ENCODE assay signal across 16 cellular contexts in genomic region chr18:21162786-21163185, GRCh38. TPM values are rescaled to one million over a fixed set of nuclear protein-coding genes. Genes with fewer than 3 reads are reported as not detected.
DNase-seq lines count a peak whose midpoint lies in the region; ATAC-seq and TF ChIP-seq lines count a peak whose summit lies in the region.
"Had no signal": no experiment of that assay in that cellular context is flagged by ENCODE, and none has a peak within 500 bp of the region (broad histone marks: within the 10 kb centered on the region; RNA-seq: fewer than 3 reads in every experiment).

No MANE protein-coding gene starts in this region.

- H2AK5ac ChIP-seq in IMR-90 (ENCODE audit: low read depth, low read length): no peak overlapping the region

- H4K20me1 ChIP-seq in BLaER1 treated with 17β-estradiol and CSF1 and Interleukin-3, amounts not matched to agents 10 nM and 100 nM: no peaks in the 10 kb centered on the region
- no peaks in the 10 kb centered on the region for H4K20me1 ChIP-seq in IMR-90 (ENCODE audit: insufficient read depth, low read length)

- peak overlapping the region; percentile 44 to 91 (median 76) for H3K4me2 ChIP-seq in BLaER1 treated with 17β-estradiol and CSF1 and Interleukin-3, amounts not matched to agents 10 nM and 100 nM
- H3K4me2 ChIP-seq in IMR-90 (ENCODE audit: low read depth, low read length): no peak overlapping the region
- H3K4me2 ChIP-seq: KMS-11 had no signal

- no peak overlapping the region for H3K23ac ChIP-seq in IMR-90 (ENCODE audit: low read depth, low read length)

- H3K9me3 ChIP-seq in BLaER1 treated with 17β-estradiol and CSF1 and Interleukin-3, amounts not matched to agents 10 nM and 100 nM (replicated peaks in 1 of 11): peaks cover 3 to 21% (median 11%) of the 10 kb centered on the region in 11 experiments; a peak in 18 of 22 replicates
- H3K9me3 ChIP-seq in IMR-90 (ENCODE audit: control insufficient read depth, insufficient read depth, low read length) (no peaks in the 10 kb centered on the region), gastroesophageal sphincter (no peaks in the 10 kb centered on the region), skeletal muscle tissue (ENCODE audit: control insufficient read depth in 3 of 3, low read length in 3 of 3) (no peaks in the 10 kb centered on the region)

- dilution Hi-C loops in IMR-90 (cut with HindIII; ENCODE audit: low sequenced_read_pairs, unreplicated experiment): no loop called here

- H3K36me3 Mint-ChIP-seq in activated T-helper 2 cell treated with anti-CD3 and anti-CD28 coated beads, Interferon-gamma antibody, Interleukin-2, Interleukin-4, amounts not matched to agents 10 μg/mL and 5 μg/mL and 100 μg/mL, durations not matched to agents 14 hours and 24 hours and 36 hours (ENCODE audit: low read depth): no peaks in the 10 kb centered on the region

- H3K18ac ChIP-seq in IMR-90 (ENCODE audit: low read depth, low read length): peak overlapping the region; percentile 41

- no peak overlapping the region for H3K4ac ChIP-seq in IMR-90 (ENCODE audit: low read depth, low read length)

- H3K27me3 ChIP-seq in BLaER1 treated with 17β-estradiol and CSF1 and Interleukin-3, amounts not matched to agents 10 nM and 100 nM: no peaks in the 10 kb centered on the region
- H3K27me3 ChIP-seq in IMR-90 (ENCODE audit: control insufficient read depth, insufficient read depth, low read length) (no peaks in the 10 kb centered on the region), gastroesophageal sphincter (no peaks in the 10 kb centered on the region), skeletal muscle tissue (ENCODE audit: control insufficient read depth in 3 of 3, insufficient read depth in 3 of 3, low read length in 3 of 3) (no peaks in the 10 kb centered on the region)

- POLR2A ChIA-PET in IMR-90 (lab: Charles Lee; ENCODE audit: unreplicated experiment): no interaction called here

- H3K27ac Mint-ChIP-seq in activated T-helper 2 cell treated with anti-CD3 and anti-CD28 coated beads, Interferon-gamma antibody, Interleukin-2, Interleukin-4, amounts not matched to agents 10 μg/mL and 5 μg/mL and 100 μg/mL, durations not matched to agents 14 hours and 24 hours and 36 hours: no peak overlapping the region

- peak overlapping the region in 9 of 11 experiments; percentile 43 to 78 (median 68); a peak in 15 of 22 replicates for H3K9ac ChIP-seq in BLaER1 treated with 17β-estradiol and CSF1 and Interleukin-3, amounts not matched to agents 10 nM and 100 nM
- H3K9ac ChIP-seq in IMR-90 (ENCODE audit: low read depth, low read length) (no peak overlapping the region), skeletal muscle tissue (ENCODE audit: low read depth in 1 of 3, low read length in 3 of 3) (no peak overlapping the region)
- H3K9ac ChIP-seq: KMS-11 had no signal

- no peak overlapping the region for H2AFZ ChIP-seq in IMR-90 (replicated peaks; ENCODE audit: low read length, poor library complexity)

- TF ChIP-seq POLR2A in IMR-90 (IDR thresholded peaks at IDR 0.05; ENCODE audit: low read depth, low read length) (no peak), gastroesophageal sphincter (IDR thresholded peaks at IDR 0.05) (no peak)

- no peak for TF ChIP-seq RAD21 in IMR-90 (IDR thresholded peaks at IDR 0.05; ENCODE audit: low read length)

- H3K9me3 Mint-ChIP-seq in activated T-helper 2 cell treated with anti-CD3 and anti-CD28 coated beads, Interferon-gamma antibody, Interleukin-2, Interleukin-4, amounts not matched to agents 10 μg/mL and 5 μg/mL and 100 μg/mL, durations not matched to agents 14 hours and 24 hours and 36 hours: peaks cover 4% of the 10 kb centered on the region

- ATAC-seq in IMR-90 (ENCODE audit: low read depth) (no peak), gastroesophageal sphincter (peak; percentile 53), esophagus mucosa (no peak), HG03342 (IDR thresholded peaks at IDR 0.05; ENCODE audit: unreplicated experiment) (no peak)
- ATAC-seq: Panc1 had no signal

- no peak for TF ChIP-seq CTCF in IMR-90 (conservative IDR thresholded peaks at IDR 0.05; ENCODE audit: low read depth, low read length)
- TF ChIP-seq CTCF in gastroesophageal sphincter (IDR thresholded peaks at IDR 0.05): peak in 1 of 4 experiments; percentile 6

- no peaks in the 10 kb centered on the region for H3K27me3 Mint-ChIP-seq in activated T-helper 2 cell treated with anti-CD3 and anti-CD28 coated beads, Interferon-gamma antibody, Interleukin-2, Interleukin-4, amounts not matched to agents 10 μg/mL and 5 μg/mL and 100 μg/mL, durations not matched to agents 14 hours and 24 hours and 36 hours (ENCODE audit: low read depth)

- 0 out of 2 replicates have a peak overlapping the region, but pooled peaks have one; percentile 20 for H2BK20ac ChIP-seq in IMR-90 (ENCODE audit: low read depth, low read length)

- no peak overlapping the region for H2AK9ac ChIP-seq in IMR-90 (replicated peaks; ENCODE audit: low read depth, low read length, poor library complexity)

- H4K5ac ChIP-seq in IMR-90 (ENCODE audit: low read depth, low read length): no peak overlapping the region

- no peak overlapping the region for H3K14ac ChIP-seq in IMR-90 (replicated peaks; ENCODE audit: low read depth, low read length)

- no peaks in the 10 kb centered on the region for H3K4me1 Mint-ChIP-seq in activated T-helper 2 cell treated with anti-CD3 and anti-CD28 coated beads, Interferon-gamma antibody, Interleukin-2, Interleukin-4, amounts not matched to agents 10 μg/mL and 5 μg/mL and 100 μg/mL, durations not matched to agents 14 hours and 24 hours and 36 hours (ENCODE audit: low read depth)

- peak overlapping the region in 7 of 10 experiments; percentile 10 to 43 (median 27); a peak in 8 of 20 replicates for H3K4me3 ChIP-seq in BLaER1 treated with 17β-estradiol and CSF1 and Interleukin-3, amounts not matched to agents 10 nM and 100 nM
- H3K4me3 ChIP-seq in IMR-90 (ENCODE audit: insufficient read depth, low read depth, low read length) (no peak overlapping the region), gastroesophageal sphincter (no peak overlapping the region), skeletal muscle tissue (ENCODE audit: low read length in 3 of 3) (no peak overlapping the region)

- no peak for TF ChIP-seq EP300 in gastroesophageal sphincter (IDR thresholded peaks at IDR 0.05)

- peaks cover 24 to 53% (median 39%) of the 10 kb centered on the region in 10 experiments for H3K4me1 ChIP-seq in BLaER1 treated with 17β-estradiol and CSF1 and Interleukin-3, amounts not matched to agents 10 nM and 100 nM
- H3K4me1 ChIP-seq in IMR-90 (ENCODE audit: control insufficient read depth, insufficient read depth, low read length): peaks cover 3% of the 10 kb centered on the region
- H3K4me1 ChIP-seq in gastroesophageal sphincter: peaks cover 0 to 28% (median 0%) of the 10 kb centered on the region in 3 donors
- peaks cover 0 to 2% (median 0%) of the 10 kb centered on the region in 3 donors for H3K4me1 ChIP-seq in skeletal muscle tissue (ENCODE audit: control insufficient read depth in 3 of 3, insufficient read depth in 3 of 3, low read length in 3 of 3)

- no peaks in the 10 kb centered on the region for H3K36me3 ChIP-seq in BLaER1 treated with 17β-estradiol and CSF1 and Interleukin-3, amounts not matched to agents 10 nM and 100 nM
- H3K36me3 ChIP-seq in IMR-90 (ENCODE audit: control insufficient read depth, insufficient read depth, low read length) (no peaks in the 10 kb centered on the region), gastroesophageal sphincter (no peaks in the 10 kb centered on the region), skeletal muscle tissue (ENCODE audit: control insufficient read depth in 3 of 3, insufficient read depth in 3 of 3, low read length in 3 of 3) (no peaks in the 10 kb centered on the region)

- no peak overlapping the region for H2BK15ac ChIP-seq in IMR-90 (ENCODE audit: low read depth, low read length)

- H4K91ac ChIP-seq in IMR-90 (ENCODE audit: insufficient read depth, low read depth, low read length): no peak overlapping the region

- no peak overlapping the region for H3K4me3 Mint-ChIP-seq in activated T-helper 2 cell treated with anti-CD3 and anti-CD28 coated beads, Interferon-gamma antibody, Interleukin-2, Interleukin-4, amounts not matched to agents 10 μg/mL and 5 μg/mL and 100 μg/mL, durations not matched to agents 14 hours and 24 hours and 36 hours (ENCODE audit: low read depth)

- no peak overlapping the region for H4K8ac ChIP-seq in IMR-90 (ENCODE audit: low read depth in 2 of 2, low read length in 2 of 2)

- BruUV-seq in IMR-90 (replicated peaks; lab: Mats Ljungman, UMichigan): no TSS peak

- H3K79me1 ChIP-seq in IMR-90 (ENCODE audit: low read depth in 1 of 2, low read length in 2 of 2): no peaks in the 10 kb centered on the region

- peak overlapping the region; percentile 44 to 91 (median 81); a peak in 21 of 22 replicates for H3K27ac ChIP-seq in BLaER1 treated with 17β-estradiol and CSF1 and Interleukin-3, amounts not matched to agents 10 nM and 100 nM
- H3K27ac ChIP-seq in IMR-90 (ENCODE audit: insufficient read depth, low read length): no peak overlapping the region
- peak overlapping the region; percentile 13 to 79 (median 58) for H3K27ac ChIP-seq in gastroesophageal sphincter
- peak overlapping the region; percentile 19 for H3K27ac ChIP-seq in skeletal muscle tissue (ENCODE audit: low read depth, low read length)
- H3K27ac ChIP-seq: C4-2B, KMS-11 had no signal

- 0 out of 2 replicates have a peak overlapping the region, but pooled peaks have one; percentile 8 for H2BK120ac ChIP-seq in IMR-90 (ENCODE audit: low read depth, low read length)

- no peak overlapping the region for H3K56ac ChIP-seq in IMR-90 (ENCODE audit: extremely low read depth, insufficient read depth, low read length)

- no CpG with 5 or more reads among the region's 7 CpGs for WGBS in IMR-90 (ENCODE audit: extremely low coverage in 2 of 2, insufficient read length in 1 of 2), 2 experiments
- 13 to 40% methylated on average over 6 to 7 of the region's 7 CpGs for WGBS in gastroesophageal sphincter (ENCODE audit: low coverage in 1 of 2), 2 donors

- in situ Hi-C loops in IMR-90 (cut with MboI; ENCODE audit: low sequenced_read_pairs): loop anchor here (10.0 kb wide), 3 partner anchors 68 to 168 kb away; no protein-coding TSS in a partner anchor

- no peak overlapping the region for H2BK5ac ChIP-seq in IMR-90 (ENCODE audit: low read depth, low read length, poor library complexity, severe bottlenecking)

- intact Hi-C loops in IMR-90 (cut with micrococcal nuclease): loop anchor here (1.0 kb wide), 1 partner anchor 21 kb away; no protein-coding TSS in a partner anchor
- intact Hi-C loops in activated T-helper 2 cell treated with anti-CD3 and anti-CD28 coated beads, Interferon-gamma antibody, Interleukin-2, Interleukin-4, amounts not matched to agents 10 μg/mL and 5 μg/mL and 100 μg/mL, durations not matched to agents 14 hours and 24 hours and 36 hours (cut with micrococcal nuclease): no loop called here

- H3K9me1 ChIP-seq in IMR-90 (ENCODE audit: insufficient read depth, low read length): no peaks in the 10 kb centered on the region; the same call in 1 of the 2 replicates

- CTCF ChIA-PET in IMR-90 (lab: Yijun Ruan, JAX): no interaction called here

- no peak for DNase-seq in IMR-90
- no peak for DNase-seq in activated T-helper 2 cell treated with anti-CD3 and anti-CD28 coated beads, Interferon-gamma antibody, Interleukin-2, Interleukin-4, amounts not matched to agents 10 μg/mL and 5 μg/mL and 100 μg/mL, durations not matched to agents 14 hours and 24 hours and 36 hours (ENCODE audit: low spot score)
- DNase-seq in activated CD4-positive, alpha-beta T cell treated with anti-CD3 and anti-CD28 coated beads for 1 hour: no peak
- DNase-seq: DMS79, NCI-H1417 treated with DMSO at 0.1 percent for 48 hours, NCI-H187 treated with DMSO at 0.1 percent for 48 hours, NCI-H226, NCI-H524 treated with DMSO at 0.1 percent for 48 hours had no signal

RNA-seq across cellular contexts. Expression of gene ROCK1, which starts 51.2 kb away (rescaled TPM):
- 17.0 and 33.6 TPM in 2 replicates for total RNA-seq in IMR-90 (2012; rRNA removed)
- polyA plus RNA-seq in IMR-90 (2012; rRNA removed): 8.6 and 9.9 TPM in 2 replicates
- polyA plus RNA-seq in IMR-90 (2012; cell fraction: cytosol; rRNA removed): 1.6 and 1.8 TPM in 2 replicates
- 4.7 and 21.9 TPM in 2 replicates for polyA plus RNA-seq in IMR-90 (2012; cell fraction: nucleus; rRNA removed; ENCODE audit: low replicate concordance)
- total RNA-seq in gastroesophageal sphincter: 100 to 1,000 TPM; 130 to 139 (median 133) TPM
- total RNA-seq in skeletal muscle tissue: 39.7 TPM
- 16.8 TPM for total RNA-seq in esophagus mucosa
- total RNA-seq in activated T-helper 2 cell treated with anti-CD3 and anti-CD28 coated beads, Interferon-gamma antibody, Interleukin-2, Interleukin-4, amounts not matched to agents 10 μg/mL and 5 μg/mL and 100 μg/mL, durations not matched to agents 14 hours and 24 hours and 36 hours: 53.9 and 60.9 TPM in 2 replicates

Comparison
In these comparisons a context has a peak if more than half of its experiments do, and no peak if none do; other contexts are left out.
1. H3K4me3 ChIP-seq: peak in BLaER1 treated with 17β-estradiol and CSF1 and Interleukin-3, amounts not matched to agents 10 nM and 100 nM (7 of 10); none in IMR-90 (single experiment), gastroesophageal sphincter (0 of 2) and skeletal muscle tissue (0 of 3).
2. H3K9ac ChIP-seq: peak in BLaER1 treated with 17β-estradiol and CSF1 and Interleukin-3, amounts not matched to agents 10 nM and 100 nM (9 of 11); none in IMR-90 (single experiment) and skeletal muscle tissue (0 of 3).